9 cellular contexts compared by ENCODE assay signal in genomic region chr3:119343719-119344118, GRCh38. TPM values are rescaled to one million over a fixed set of nuclear protein-coding genes. Genes with fewer than 3 reads are reported as not detected.
A peak's percentile ranks its signal among the peaks of the same experiment; 100 is the strongest.
DNase-seq lines count a peak whose midpoint lies in the region; ATAC-seq lines count a peak whose summit lies in the region.
"Had no signal": no experiment of that assay in that cellular context is flagged by ENCODE, and none has a peak within 500 bp of the region (broad histone marks: within the 10 kb centered on the region; RNA-seq: fewer than 3 reads in every experiment).

No MANE protein-coding gene starts in this region.

- intact Hi-C loops in Right ventricle myocardium superior (cut with DNase I) (no loop called here), left cardiac atrium (cut with DNase I) (no loop called here)
- intact Hi-C loops in activated T-helper 1 cell treated with anti-CD3 and anti-CD28 coated beads, Interleukin-12 subunit alpha, Interleukin-12 subunit beta, Interleukin-2, Interleukin-4 antibody, amounts not matched to agents 30 ng/mL and 10 ng/mL and 1 ng/mL, durations not matched to agents 14 hours and 24 hours and 36 hours (cut with micrococcal nuclease) = no loop called here

- peak; percentile 9 for ATAC-seq in Right ventricle myocardium superior (ENCODE audit: poor library complexity)
- ATAC-seq in left cardiac atrium = no peak
- ATAC-seq in HG02588 (IDR thresholded peaks at IDR 0.05; ENCODE audit: unreplicated experiment) = peak; percentile 75
- peak; percentile 87 for ATAC-seq in HG03575 (IDR thresholded peaks at IDR 0.05; ENCODE audit: extremely low read depth, insufficient number of reproducible peaks, low FRiP score, unreplicated experiment)
- ATAC-seq in stimulated activated naive B cell treated with anti-CD40 and anti-IgM and Interleukin-4, amounts not matched to agents 10 μg/mL and 1 μg/mL and 100 μg/mL, for 72 hours (replicated peaks) = peak; percentile 96 to 97

- H3K4me3 Mint-ChIP-seq in stimulated activated naive B cell treated with anti-CD40 and anti-IgM and Interleukin-4, amounts not matched to agents 10 μg/mL and 1 μg/mL and 100 μg/mL, for 72 hours = no peak overlapping the region
- no peak overlapping the region for H3K4me3 Mint-ChIP-seq in activated T-helper 1 cell treated with anti-CD3 and anti-CD28 coated beads, Interleukin-12 subunit alpha, Interleukin-12 subunit beta, Interleukin-2, Interleukin-4 antibody, amounts not matched to agents 30 ng/mL and 10 ng/mL and 1 ng/mL, durations not matched to agents 14 hours and 24 hours and 36 hours

- H3K4me1 Mint-ChIP-seq in stimulated activated naive B cell treated with anti-CD40 and anti-IgM and Interleukin-4, amounts not matched to agents 10 μg/mL and 1 μg/mL and 100 μg/mL, for 72 hours = peaks cover 11 to 22% of the 10 kb centered on the region in 2 donors
- H3K4me1 Mint-ChIP-seq in activated T-helper 1 cell treated with anti-CD3 and anti-CD28 coated beads, Interleukin-12 subunit alpha, Interleukin-12 subunit beta, Interleukin-2, Interleukin-4 antibody, amounts not matched to agents 30 ng/mL and 10 ng/mL and 1 ng/mL, durations not matched to agents 14 hours and 24 hours and 36 hours (ENCODE audit: low read depth) = no peaks in the 10 kb centered on the region

- peaks cover 6 to 22% of the 10 kb centered on the region in 2 donors for H3K36me3 Mint-ChIP-seq in stimulated activated naive B cell treated with anti-CD40 and anti-IgM and Interleukin-4, amounts not matched to agents 10 μg/mL and 1 μg/mL and 100 μg/mL, for 72 hours
- H3K36me3 Mint-ChIP-seq in activated T-helper 1 cell treated with anti-CD3 and anti-CD28 coated beads, Interleukin-12 subunit alpha, Interleukin-12 subunit beta, Interleukin-2, Interleukin-4 antibody, amounts not matched to agents 30 ng/mL and 10 ng/mL and 1 ng/mL, durations not matched to agents 14 hours and 24 hours and 36 hours (ENCODE audit: low read depth) = no peaks in the 10 kb centered on the region

- H3K27me3 Mint-ChIP-seq in stimulated activated naive B cell treated with anti-CD40 and anti-IgM and Interleukin-4, amounts not matched to agents 10 μg/mL and 1 μg/mL and 100 μg/mL, for 72 hours = peaks cover 0 to 10% of the 10 kb centered on the region in 2 donors
- peaks cover 6% of the 10 kb centered on the region for H3K27me3 Mint-ChIP-seq in activated T-helper 1 cell treated with anti-CD3 and anti-CD28 coated beads, Interleukin-12 subunit alpha, Interleukin-12 subunit beta, Interleukin-2, Interleukin-4 antibody, amounts not matched to agents 30 ng/mL and 10 ng/mL and 1 ng/mL, durations not matched to agents 14 hours and 24 hours and 36 hours (ENCODE audit: insufficient read depth)

- DNase-seq in Right ventricle myocardium superior = no peak
- DNase-seq in left cardiac atrium = no peak
- peak; percentile 17 for DNase-seq in stimulated activated naive B cell treated with anti-CD40 and anti-IgM and Interleukin-4, amounts not matched to agents 10 μg/mL and 1 μg/mL and 100 μg/mL, for 72 hours
- no peak for DNase-seq in NCI-H1105 (lab: John Stamatoyannopoulos, UW)
- no peak for DNase-seq in activated T-helper 1 cell treated with anti-CD3 and anti-CD28 coated beads, Interleukin-12 subunit alpha, Interleukin-12 subunit beta, Interleukin-2, Interleukin-4 antibody, amounts not matched to agents 30 ng/mL and 10 ng/mL and 1 ng/mL, durations not matched to agents 14 hours and 24 hours and 36 hours (ENCODE audit: low spot score)
- DNase-seq in NCI-H2196 (lab: John Stamatoyannopoulos, UW; ENCODE audit: unreplicated experiment) = no peak
- DNase-seq: NCI-H82 had no signal

- H3K9me3 Mint-ChIP-seq in stimulated activated naive B cell treated with anti-CD40 and anti-IgM and Interleukin-4, amounts not matched to agents 10 μg/mL and 1 μg/mL and 100 μg/mL, for 72 hours = no peaks in the 10 kb centered on the region
- H3K9me3 Mint-ChIP-seq in activated T-helper 1 cell treated with anti-CD3 and anti-CD28 coated beads, Interleukin-12 subunit alpha, Interleukin-12 subunit beta, Interleukin-2, Interleukin-4 antibody, amounts not matched to agents 30 ng/mL and 10 ng/mL and 1 ng/mL, durations not matched to agents 14 hours and 24 hours and 36 hours = no peaks in the 10 kb centered on the region

- H3K27ac Mint-ChIP-seq in stimulated activated naive B cell treated with anti-CD40 and anti-IgM and Interleukin-4, amounts not matched to agents 10 μg/mL and 1 μg/mL and 100 μg/mL, for 72 hours = no peak overlapping the region
- no peak overlapping the region for H3K27ac Mint-ChIP-seq in activated T-helper 1 cell treated with anti-CD3 and anti-CD28 coated beads, Interleukin-12 subunit alpha, Interleukin-12 subunit beta, Interleukin-2, Interleukin-4 antibody, amounts not matched to agents 30 ng/mL and 10 ng/mL and 1 ng/mL, durations not matched to agents 14 hours and 24 hours and 36 hours

RNA-seq across cellular contexts. Expression of gene ARHGAP31, which starts 49.5 kb away (rescaled TPM):
- total RNA-seq in Right ventricle myocardium superior (42.1 TPM), left cardiac atrium (10 to 100 TPM; 33.5 to 44.0 TPM)
- 7.5 and 8.0 TPM in 2 replicates for total RNA-seq in activated T-helper 1 cell treated with anti-CD3 and anti-CD28 coated beads, Interleukin-12 subunit alpha, Interleukin-12 subunit beta, Interleukin-2, Interleukin-4 antibody, amounts not matched to agents 30 ng/mL and 10 ng/mL and 1 ng/mL, durations not matched to agents 14 hours and 24 hours and 36 hours

Comparison
In these comparisons a context has a peak if more than half of its experiments do, and no peak if none do; other contexts are left out.
1. ATAC-seq: peak in Right ventricle myocardium superior (single experiment), HG02588 (single experiment), HG03575 (single experiment) and stimulated activated naive B cell treated with anti-CD40 and anti-IgM and Interleukin-4, amounts not matched to agents 10 μg/mL and 1 μg/mL and 100 μg/mL, for 72 hours (2 of 2); none in left cardiac atrium (0 of 2).